8 cellular contexts compared by ENCODE assay signal in the genomic region with DNA sequence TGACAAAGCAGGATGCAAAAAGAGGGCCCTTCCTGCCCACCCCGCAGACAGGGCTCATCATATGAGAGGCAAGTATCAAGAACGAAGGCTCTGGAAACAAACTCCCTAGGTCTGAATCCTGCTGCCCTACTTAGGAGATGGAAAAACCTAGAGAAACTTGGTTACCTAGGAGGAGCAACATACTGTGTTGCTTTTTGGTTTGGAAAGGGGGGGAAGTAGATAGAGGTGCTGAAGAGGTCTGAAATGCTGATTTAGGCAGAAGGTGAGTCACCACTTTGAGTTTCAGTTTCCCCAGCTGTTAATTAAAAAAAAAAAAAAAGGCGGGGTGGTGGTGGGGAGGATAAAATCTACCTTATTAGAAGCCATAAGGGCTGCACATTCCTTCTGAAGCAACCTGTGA. TPM values are rescaled to one million over a fixed set of nuclear protein-coding genes. Genes with fewer than 3 reads are reported as not detected.
A peak's percentile ranks its signal among the peaks of the same experiment; 100 is the strongest.
DNase-seq lines count a peak whose midpoint lies in the region; ATAC-seq, FAIRE-seq and TF ChIP-seq lines count a peak whose summit lies in the region.

No MANE protein-coding gene starts in this region.

- no peak overlapping the region for H4K5ac ChIP-seq in H1 (ENCODE audit: insufficient read length, low read depth, low read length)

- H2BK20ac ChIP-seq in H1 (ENCODE audit: low read length), result no peak overlapping the region

- no peak overlapping the region for H2AK5ac ChIP-seq in H1 (ENCODE audit: low read depth, low read length)

- H3K79me2 ChIP-seq in H1 (ENCODE audit: control insufficient read depth in 1 of 2, insufficient read depth in 2 of 2, low read length in 2 of 2), result peaks cover 51 to 61% of the 10 kb centered on the region in 2 experiments

- no peak overlapping the region for H2BK5ac ChIP-seq in H1 (ENCODE audit: low read depth, low read length)

- no peak overlapping the region for H3K9ac ChIP-seq in H1 (replicated peaks in 1 of 4; ENCODE audit: extremely low read depth in 1 of 4, low read depth in 3 of 4, low read length in 3 of 4)

- peaks cover 4 to 26% of the 10 kb centered on the region in 2 experiments for H4K20me1 ChIP-seq in H1 (replicated peaks in 1 of 2; ENCODE audit: control insufficient read depth in 1 of 2, insufficient read depth in 2 of 2, low read length in 2 of 2)

- H3K4me2 ChIP-seq in H1 (ENCODE audit: insufficient read depth in 1 of 2, low read depth in 2 of 2, low read length in 2 of 2), result peak overlapping the region; percentile 55 to 93

- H3K36me3 ChIP-seq in Caco-2 (ENCODE audit: control insufficient read depth, insufficient read depth, low read length) (no peaks in the 10 kb centered on the region), H1 (ENCODE audit: control insufficient read depth in 2 of 4, insufficient read depth in 4 of 4, low read length in 3 of 4) (peaks cover 0 to 2% (median 0%) of the 10 kb centered on the region in 4 experiments; a peak in 1 of 8 replicates)

- H3K27me3 ChIP-seq in Caco-2 (replicated peaks; ENCODE audit: control insufficient read depth, insufficient read depth, low read length) (no peaks in the 10 kb centered on the region), H1 (replicated peaks in 1 of 4; ENCODE audit: control insufficient read depth in 3 of 4, extremely low read depth in 1 of 4, insufficient read depth in 3 of 4, low read length in 3 of 4) (no peaks in the 10 kb centered on the region)

- H2BK12ac ChIP-seq in H1 (ENCODE audit: low read depth, low read length), result no peak overlapping the region

- intact Hi-C loops in Caco-2 (cut with micrococcal nuclease; ENCODE audit: unreplicated experiment), result no loop called here

- no peak overlapping the region for H4K8ac ChIP-seq in H1 (ENCODE audit: extremely low read depth, insufficient read depth, low read length)

- DNase-seq in Caco-2 (no peak), NB4 (ENCODE audit: low read depth) (peak; percentile 58), H1 (ENCODE audit: low read depth in 1 of 2, low spot score in 2 of 2) (no peak), progenitor cell of endocrine pancreas (ENCODE audit: low spot score, unreplicated experiment) (no peak), NCI-H1694 treated with DMSO at 0.1 percent for 48 hours (lab: John Stamatoyannopoulos, UW) (no peak), NCI-H524 treated with DMSO at 0.1 percent for 48 hours (lab: John Stamatoyannopoulos, UW) (no peak)
- DNase-seq in NK-92 treated with Interleukin-12 subunit alpha and Interleukin-12 subunit beta, amount 100 ng/mL, for 24 hours (lab: John Stamatoyannopoulos, UW), result no peak

- H3K9me3 Mint-ChIP-seq in Caco-2 (ENCODE audit: unreplicated experiment), result no peaks in the 10 kb centered on the region
- no peaks in the 10 kb centered on the region for H3K9me3 Mint-ChIP-seq in progenitor cell of endocrine pancreas (ENCODE audit: low read depth)

- H3K4ac ChIP-seq in H1 (replicated peaks; ENCODE audit: insufficient read length, low read depth, low read length), result no peak overlapping the region

- TF ChIP-seq POLR2A in NB4 (IDR thresholded peaks at IDR 0.05; ENCODE audit: extremely low read depth, insufficient read length) (no peak), H1 (IDR thresholded peaks at IDR 0.05; ENCODE audit: control extremely low read depth in 1 of 2, low read depth in 2 of 2, low read length in 2 of 2) (no peak)

- H3K23ac ChIP-seq in H1 (ENCODE audit: insufficient read length), result no peak overlapping the region

- no peak overlapping the region for H2BK120ac ChIP-seq in H1 (replicated peaks; ENCODE audit: low read depth, low read length)

- peak; percentile 32 for ATAC-seq in GM21447 (IDR thresholded peaks at IDR 0.05; ENCODE audit: unreplicated experiment)

- no peak for FAIRE-seq in H1 (lab: Jason Lieb, UNC)

- POLR2A ChIA-PET in Caco-2 (lab: Charles Lee), result no interaction called here
- POLR2A ChIA-PET in H1 (lab: Charles Lee; ENCODE audit: partially characterized antibody), result interaction anchor here (1.0 to 1.3 kb wide), 3 partner anchors 9 to 17 kb away, joined by 3 to 4 read pairs (median 3); no protein-coding TSS in a partner anchor

- H3K56ac ChIP-seq in H1 (replicated peaks; ENCODE audit: insufficient read length, low read depth, low read length), result no peak overlapping the region

- no peak overlapping the region for H3K27ac ChIP-seq in H1 (ENCODE audit: low read depth, low read length)

- no peak overlapping the region for H2AFZ ChIP-seq in H1 (ENCODE audit: low read length)

- H3K4me3 ChIP-seq in Caco-2 (ENCODE audit: low read depth, low read length) (peak overlapping the region; percentile 95), NB4 (ENCODE audit: low read depth, low read length) (peak overlapping the region; percentile 90), H1 (ENCODE audit: extremely low read depth in 1 of 4, insufficient read depth in 2 of 4, low read depth in 3 of 4, low read length in 4 of 4) (peak overlapping the region; percentile 72 to 98 (median 76); a peak in 6 of 8 replicates)

- TF ChIP-seq CTCF in Caco-2 (IDR thresholded peaks at IDR 0.05; ENCODE audit: insufficient read depth in 1 of 2, low read depth in 1 of 2, low read length in 1 of 2, severe bottlenecking in 1 of 2, unreplicated experiment in 1 of 2), result no peak
- TF ChIP-seq CTCF in NB4 (IDR thresholded peaks at IDR 0.05; ENCODE audit: low read depth, low read length), result no peak
- no peak for TF ChIP-seq CTCF in H1 (IDR thresholded peaks at IDR 0.05; ENCODE audit: control extremely low read depth in 1 of 3, insufficient read depth in 1 of 3, low read depth in 1 of 3, low read length in 3 of 3)
- no peak for TF ChIP-seq CTCF in progenitor cell of endocrine pancreas (IDR thresholded peaks at IDR 0.05; ENCODE audit: unreplicated experiment)

- H3K4me1 Mint-ChIP-seq in Caco-2 (ENCODE audit: low read depth, unreplicated experiment) (peaks cover 14% of the 10 kb centered on the region), progenitor cell of endocrine pancreas (ENCODE audit: low read depth) (peaks cover 20% of the 10 kb centered on the region)

- H3K4me3 Mint-ChIP-seq in Caco-2 (ENCODE audit: unreplicated experiment) (peak overlapping the region; percentile 85), progenitor cell of endocrine pancreas (ENCODE audit: low read depth) (peak overlapping the region; percentile 84)

- H4K91ac ChIP-seq in H1 (replicated peaks; ENCODE audit: insufficient read length, low read length), result no peak overlapping the region

- CTCF ChIA-PET in Caco-2 (lab: Charles Lee), result interaction anchor here (3.5 kb wide), 1 partner anchor 15 kb away, joined by 18 read pairs; no protein-coding TSS in a partner anchor
- CTCF ChIA-PET in H1 (lab: Charles Lee; ENCODE audit: partially characterized antibody), result interaction anchor here (1.3 to 1.4 kb wide), 2 partner anchors 22 to 38 kb away, joined by 3 to 6 read pairs; no protein-coding TSS in a partner anchor

- no peak for TF ChIP-seq RAD21 in H1 (IDR thresholded peaks at IDR 0.05 in 1 of 2, conservative IDR thresholded peaks at IDR 0.05 in 1 of 2; ENCODE audit: low read depth in 2 of 2, low read length in 2 of 2)

- H3K23me2 ChIP-seq in H1 (ENCODE audit: low read depth, low read length), result peaks cover 2% of the 10 kb centered on the region; the same call in 1 of the 2 replicates

- no peak for TF ChIP-seq EP300 in H1 (IDR thresholded peaks at IDR 0.05; ENCODE audit: borderline replicate concordance in 1 of 2, low read depth in 2 of 2, low read length in 2 of 2)

- 58% methylated on average over 3 of the region's 3 CpGs; no CpG with 5 or more reads in 1 of the 2 experiments for WGBS in H1 (ENCODE audit: extremely low coverage in 1 of 2, insufficient coverage in 1 of 2, insufficient read length in 1 of 2, insufficient replicate concordance in 2 of 2, low coverage in 1 of 2, low lambda C conversion rate in 2 of 2, missing lambda C conversion rate in 1 of 2), 2 experiments

- H3K9me3 ChIP-seq in Caco-2 (no peaks in the 10 kb centered on the region), H1 (ENCODE audit: insufficient read depth in 2 of 2, low read depth in 1 of 2, low read length in 1 of 2) (no peaks in the 10 kb centered on the region)

- no peak overlapping the region for H3K14ac ChIP-seq in H1 (ENCODE audit: insufficient read length)

- peaks cover 9% of the 10 kb centered on the region for H3K79me1 ChIP-seq in H1 (ENCODE audit: low read depth, low read length)

- H3K27ac Mint-ChIP-seq in Caco-2 (ENCODE audit: unreplicated experiment) (peak overlapping the region; percentile 47), progenitor cell of endocrine pancreas (peak overlapping the region; percentile 73)

- no peak overlapping the region for H3K18ac ChIP-seq in H1 (ENCODE audit: extremely low read depth, low read length)

- no peak overlapping the region for H2BK15ac ChIP-seq in H1 (ENCODE audit: low read length)

- H3K4me1 ChIP-seq in Caco-2, result peaks cover 53% of the 10 kb centered on the region
- H3K4me1 ChIP-seq in H1 (replicated peaks in 1 of 4; ENCODE audit: control insufficient read depth in 3 of 4, insufficient read depth in 4 of 4, low read length in 3 of 4), result peaks cover 9 to 36% (median 29%) of the 10 kb centered on the region in 4 experiments; a peak in 6 of 7 replicates

- H3K27me3 Mint-ChIP-seq in Caco-2 (ENCODE audit: insufficient read depth, unreplicated experiment) (no peaks in the 10 kb centered on the region), progenitor cell of endocrine pancreas (peaks cover 2% of the 10 kb centered on the region)

- BruUV-seq in Caco-2 (replicated peaks; lab: Mats Ljungman, UMichigan), result no TSS peak

- peaks cover 10% of the 10 kb centered on the region for H3K36me3 Mint-ChIP-seq in Caco-2 (ENCODE audit: insufficient read depth, unreplicated experiment)
- peaks cover 2% of the 10 kb centered on the region for H3K36me3 Mint-ChIP-seq in progenitor cell of endocrine pancreas (ENCODE audit: insufficient read depth)

TF ChIP-seq in H1, 55 proteins besides CTCF, POLR2A, EP300 and RAD21 (continues in another document):
- TF ChIP-seq JUND (IDR thresholded peaks at IDR 0.05; ENCODE audit: low read length), result peak; percentile 60; the same call in 1 of the 2 replicates
- TF ChIP-seq, protein P1, sequence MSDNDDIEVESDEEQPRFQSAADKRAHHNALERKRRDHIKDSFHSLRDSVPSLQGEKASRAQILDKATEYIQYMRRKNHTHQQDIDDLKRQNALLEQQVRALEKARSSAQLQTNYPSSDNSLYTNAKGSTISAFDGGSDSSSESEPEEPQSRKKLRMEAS (IDR thresholded peaks at IDR 0.05), result no peak

RNA-seq across cellular contexts. Expression of a gene that starts 1.5 kb away (rescaled TPM):
- total RNA-seq in Caco-2 (2022) (44.8 and 46.9 TPM in 2 replicates), progenitor cell of endocrine pancreas (37.7 and 39.4 TPM in 2 replicates)
- 33.1 and 33.4 TPM in 2 replicates for total RNA-seq in H1 (2021; fragmentation: NEBNext Ultra II Directional; extraction: Animal tissue kit (Norgen Biotek cat#: 25700))
- polyA plus RNA-seq in H1 (2011; rRNA removed), result 13.5 TPM in 2 replicates
- polyA plus RNA-seq in H1 (2011; cell fraction: cytosol; rRNA removed), result 9.5 TPM
- polyA plus RNA-seq in H1 (2011; cell fraction: nucleus; rRNA removed), result 15.5 TPM
- polyA plus RNA-seq in H1 (2012, experiment 1 of 2), result 14.9 to 24.2 TPM (median 20.0 TPM) in 4 replicates
- polyA plus RNA-seq in H1 (2012, experiment 2 of 2), result 2.8 TPM
- polyA plus RNA-seq in H1 (2013, experiment 1 of 2), result 15.9 TPM
- 17.5 TPM for polyA plus RNA-seq in H1 (2013, experiment 2 of 2)
- 15.0 and 18.8 TPM in 2 replicates for polyA minus RNA-seq in H1 (2011; rRNA and poly(A)+ RNA removed)
- 26.5 TPM for polyA minus RNA-seq in H1 (2011; cell fraction: cytosol; rRNA and poly(A)+ RNA removed)
- polyA minus RNA-seq in H1 (2011; cell fraction: nucleus; rRNA and poly(A)+ RNA removed), result 33.1 TPM
